Comparison of ENCODE assay signal across 9 cellular contexts in genomic region chr10:62433181-62433692, GRCh38. TPM values are rescaled to one million over a fixed set of nuclear protein-coding genes. Genes with fewer than 3 reads are reported as not detected.
A peak's percentile ranks its signal among the peaks of the same experiment; 100 is the strongest.
DNase-seq lines count a peak whose midpoint lies in the region; ATAC-seq and TF ChIP-seq lines count a peak whose summit lies in the region.
"Had no signal": no experiment of that assay in that cellular context is flagged by ENCODE, and none has a peak within 500 bp of the region (broad histone marks: within the 10 kb centered on the region; RNA-seq: fewer than 3 reads in every experiment).

No MANE protein-coding gene starts in this region.

- H2BK12ac ChIP-seq in trophoblast cell (ENCODE audit: low read length): no peak overlapping the region

- no peak overlapping the region for H3K9ac ChIP-seq in trophoblast cell (ENCODE audit: low read length)

- no peak overlapping the region for H2BK120ac ChIP-seq in trophoblast cell (ENCODE audit: insufficient read depth, low read length, poor library complexity)

- H3K4me2 ChIP-seq in trophoblast cell (ENCODE audit: low read length): no peak overlapping the region

- H3K4me3 ChIP-seq in cardiac fibroblast (replicated peaks in 1 of 2; ENCODE audit: low read depth in 2 of 2, low read length in 2 of 2) (no peak overlapping the region), trophoblast cell (ENCODE audit: low read depth, low read length) (no peak overlapping the region), Caco-2 (ENCODE audit: low read depth, low read length) (no peak overlapping the region)

- H3K9me3 ChIP-seq in trophoblast cell (ENCODE audit: insufficient read depth, low read depth, low read length): no peaks in the 10 kb centered on the region
- 0 out of 2 replicates have a peak, but pooled peaks cover 3% of the 10 kb centered on the region for H3K9me3 ChIP-seq in Caco-2

- H4K8ac ChIP-seq in trophoblast cell (ENCODE audit: low read depth, low read length): no peak overlapping the region

- DNase-seq in DMS 273 (lab: John Stamatoyannopoulos, UW; ENCODE audit: unreplicated experiment): peak; percentile 2
- no peak for DNase-seq in DMS 273 treated with DMSO at 0.1 percent for 48 hours (lab: John Stamatoyannopoulos, UW)
- peak; percentile 67 for DNase-seq in T-helper 2 cell treated with Interferon-gamma antibody and Interleukin-4, amounts not matched to agents 5 μg/mL and 100 μg/mL, for 36 hours (ENCODE audit: low spot score)
- peak; percentile 75 to 98 for DNase-seq in cardiac fibroblast (ENCODE audit: low read depth in 2 of 2)
- DNase-seq in trophoblast cell: peak; percentile 35 to 68
- DNase-seq in Caco-2: no peak
- DNase-seq in mesenteric fat pad (ENCODE audit: low spot score): no peak

- H4K12ac ChIP-seq in trophoblast cell (ENCODE audit: low read depth, low read length): no peak overlapping the region

- H2AFZ ChIP-seq in trophoblast cell (ENCODE audit: insufficient read depth, low read length, poor library complexity): no peak overlapping the region

- H3K27ac ChIP-seq in trophoblast cell (ENCODE audit: low read depth, low read length): no peak overlapping the region
- H3K27ac ChIP-seq: 22Rv1 had no signal

- no peak overlapping the region for H3K4ac ChIP-seq in trophoblast cell (ENCODE audit: low read depth, low read length)

- peaks cover 8% of the 10 kb centered on the region for H3K9me3 Mint-ChIP-seq in T-helper 2 cell treated with Interferon-gamma antibody and Interleukin-4, amounts not matched to agents 5 μg/mL and 100 μg/mL, for 36 hours
- no peaks in the 10 kb centered on the region for H3K9me3 Mint-ChIP-seq in Caco-2 (ENCODE audit: unreplicated experiment)

- TF ChIP-seq CTCF in cardiac fibroblast (IDR thresholded peaks at IDR 0.05; ENCODE audit: low read depth, low read length) (no peak), Caco-2 (IDR thresholded peaks at IDR 0.05; ENCODE audit: insufficient read depth in 1 of 2, low read depth in 1 of 2, low read length in 1 of 2, severe bottlenecking in 1 of 2, unreplicated experiment in 1 of 2) (no peak)

- intact Hi-C loops in Caco-2 (cut with micrococcal nuclease; ENCODE audit: unreplicated experiment): loop anchor here (10.0 kb wide), 1 partner anchor 132 kb away; no protein-coding TSS in a partner anchor

- H3K79me2 ChIP-seq in trophoblast cell (ENCODE audit: control insufficient read depth, insufficient read depth, low read length, poor library complexity): no peaks in the 10 kb centered on the region

- H3K79me1 ChIP-seq in trophoblast cell (ENCODE audit: low read length): no peaks in the 10 kb centered on the region

- no peak overlapping the region for H3K27ac Mint-ChIP-seq in T-helper 2 cell treated with Interferon-gamma antibody and Interleukin-4, amounts not matched to agents 5 μg/mL and 100 μg/mL, for 36 hours
- no peak overlapping the region for H3K27ac Mint-ChIP-seq in Caco-2 (ENCODE audit: unreplicated experiment)

- H2BK5ac ChIP-seq in trophoblast cell (ENCODE audit: low read depth, low read length, poor library complexity): no peak overlapping the region

- H3K27me3 Mint-ChIP-seq in T-helper 2 cell treated with Interferon-gamma antibody and Interleukin-4, amounts not matched to agents 5 μg/mL and 100 μg/mL, for 36 hours (ENCODE audit: low read depth): peaks cover 8% of the 10 kb centered on the region
- peaks cover 17% of the 10 kb centered on the region for H3K27me3 Mint-ChIP-seq in Caco-2 (ENCODE audit: insufficient read depth, unreplicated experiment)

- no peak overlapping the region for H2AK5ac ChIP-seq in trophoblast cell (ENCODE audit: low read length)

- no peaks in the 10 kb centered on the region for H3K36me3 Mint-ChIP-seq in T-helper 2 cell treated with Interferon-gamma antibody and Interleukin-4, amounts not matched to agents 5 μg/mL and 100 μg/mL, for 36 hours (ENCODE audit: low read depth)
- H3K36me3 Mint-ChIP-seq in Caco-2 (ENCODE audit: insufficient read depth, unreplicated experiment): no peaks in the 10 kb centered on the region

- H3K23ac ChIP-seq in trophoblast cell (ENCODE audit: low read length): no peak overlapping the region

- no peaks in the 10 kb centered on the region for H3K36me3 ChIP-seq in trophoblast cell (ENCODE audit: control insufficient read depth in 1 of 2, insufficient read depth in 2 of 2, low read length in 2 of 2)
- no peaks in the 10 kb centered on the region for H3K36me3 ChIP-seq in Caco-2 (ENCODE audit: control insufficient read depth, insufficient read depth, low read length)

- POLR2A ChIA-PET in Caco-2 (lab: Charles Lee): no interaction called here

- no peaks in the 10 kb centered on the region for H3K27me3 ChIP-seq in trophoblast cell (ENCODE audit: insufficient read depth, low read length)
- H3K27me3 ChIP-seq in Caco-2 (replicated peaks; ENCODE audit: control insufficient read depth, insufficient read depth, low read length): no peaks in the 10 kb centered on the region

- H3K14ac ChIP-seq in trophoblast cell (ENCODE audit: low read length): no peak overlapping the region

- H3K4me1 ChIP-seq in trophoblast cell (ENCODE audit: control insufficient read depth in 1 of 2, insufficient read depth in 2 of 2, low read length in 2 of 2) (no peaks in the 10 kb centered on the region), Caco-2 (no peaks in the 10 kb centered on the region)

- CTCF ChIA-PET in Caco-2 (lab: Charles Lee): no interaction called here

- WGBS in trophoblast cell (ENCODE audit: extremely low coverage, insufficient coverage, insufficient read length): no CpG with 5 or more reads among the region's 5 CpGs

- H3K4me3 Mint-ChIP-seq in T-helper 2 cell treated with Interferon-gamma antibody and Interleukin-4, amounts not matched to agents 5 μg/mL and 100 μg/mL, for 36 hours: no peak overlapping the region
- H3K4me3 Mint-ChIP-seq in Caco-2 (ENCODE audit: unreplicated experiment): no peak overlapping the region

- no TSS peak for BruUV-seq in Caco-2 (replicated peaks; lab: Mats Ljungman, UMichigan)

- no peak overlapping the region for H4K91ac ChIP-seq in trophoblast cell (ENCODE audit: low read depth, low read length)

- H3K4me1 Mint-ChIP-seq in T-helper 2 cell treated with Interferon-gamma antibody and Interleukin-4, amounts not matched to agents 5 μg/mL and 100 μg/mL, for 36 hours (ENCODE audit: low read depth): peaks cover 12% of the 10 kb centered on the region
- H3K4me1 Mint-ChIP-seq in Caco-2 (ENCODE audit: low read depth, unreplicated experiment): no peaks in the 10 kb centered on the region

- no peak overlapping the region for H3K18ac ChIP-seq in trophoblast cell (ENCODE audit: low read length)

- peak; percentile 77 for ATAC-seq in HG03097 (IDR thresholded peaks at IDR 0.05; ENCODE audit: low FRiP score, unreplicated experiment)

RNA-seq across cellular contexts. Expression of gene ZNF365, which starts 59.1 kb away (rescaled TPM):
- polyA plus RNA-seq in trophoblast cell (2013): 3.4 and 3.5 TPM in 2 replicates
- not detected in 2 replicates for total RNA-seq in Caco-2 (2022)
- total RNA-seq in mesenteric fat pad: not detected

Comparison
In these comparisons a context has a peak if more than half of its experiments do, and no peak if none do; other contexts are left out.
1. DNase-seq: peak in DMS 273 (single experiment), T-helper 2 cell treated with Interferon-gamma antibody and Interleukin-4, amounts not matched to agents 5 μg/mL and 100 μg/mL, for 36 hours (single experiment), cardiac fibroblast (2 of 2) and trophoblast cell (2 of 2); none in DMS 273 treated with DMSO at 0.1 percent for 48 hours (single experiment), Caco-2 (0 of 2) and mesenteric fat pad (single experiment).